8 cellular contexts compared by ENCODE assay signal in the genomic region with DNA sequence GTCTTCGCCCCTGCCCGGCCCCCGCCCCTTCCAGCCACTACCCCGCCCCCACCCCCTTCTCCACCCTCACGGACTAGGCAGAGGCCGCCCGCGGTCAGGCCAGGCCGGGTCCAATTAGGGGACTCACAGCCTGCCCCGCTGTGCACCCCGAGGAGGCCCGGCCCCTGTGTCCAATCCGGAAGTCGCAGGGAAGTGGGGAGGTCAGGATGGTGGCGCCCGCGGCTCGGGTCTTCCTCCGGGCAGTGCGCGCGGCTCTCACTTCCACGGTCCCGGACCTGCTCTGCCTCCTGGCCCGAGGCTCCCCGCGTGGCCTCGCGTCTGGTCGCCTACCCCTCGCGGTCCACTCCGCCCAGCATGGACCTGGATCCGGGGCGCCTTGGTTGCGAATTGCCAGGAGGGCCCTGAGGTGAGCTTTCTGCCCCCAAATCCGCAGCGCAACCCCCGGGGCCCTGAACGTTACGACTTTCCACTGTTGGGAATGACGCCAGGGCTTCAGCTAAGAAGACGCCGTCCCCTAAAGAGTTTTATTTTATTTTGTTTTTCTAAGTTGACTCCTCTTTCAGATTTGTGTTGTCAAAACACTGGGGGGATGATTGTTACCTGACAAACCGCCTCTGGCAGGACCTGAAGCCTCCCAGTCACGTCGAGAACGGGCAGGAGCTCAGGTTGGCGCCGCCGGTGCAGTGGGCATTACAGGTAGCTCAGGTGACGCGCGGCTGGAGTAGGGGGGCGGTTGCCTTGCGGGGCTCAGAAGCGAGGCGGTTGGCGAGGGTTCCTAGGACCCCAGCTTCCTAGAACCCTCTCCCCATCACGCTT. TPM values are rescaled to one million over a fixed set of nuclear protein-coding genes. Genes with fewer than 3 reads are reported as not detected.
DNase-seq lines count a peak whose midpoint lies in the region; ATAC-seq and TF ChIP-seq lines count a peak whose summit lies in the region.

No MANE protein-coding gene starts in this region.

- H3K36me3 Mint-ChIP-seq in chondrocyte (ENCODE audit: low read depth): peaks cover 5% of the 10 kb centered on the region

- no peaks in the 10 kb centered on the region for H3K9me3 Mint-ChIP-seq in chondrocyte (ENCODE audit: low read depth)

- peak; percentile 6 for ATAC-seq in lung (ENCODE audit: insufficient read depth, low FRiP score)
- no peak for ATAC-seq in HG02981 (IDR thresholded peaks at IDR 0.05; ENCODE audit: unreplicated experiment)

- H3K4me1 Mint-ChIP-seq in chondrocyte (ENCODE audit: low read depth): peaks cover 49% of the 10 kb centered on the region

- H3K27ac ChIP-seq in KMS-11 (peak overlapping the region; percentile 58; the same call in 1 of the 2 replicates), lung (ENCODE audit: low read depth in 1 of 2, low read length in 1 of 2) (peak overlapping the region in 1 of 2 donors; percentile 96)

- WGBS in lung, 2 donors: 3 to 4% methylated on average over 53 to 60 of the region's 60 CpGs

- H3K79me2 ChIP-seq in KMS-11 (ENCODE audit: insufficient read depth, low read depth): no peaks in the 10 kb centered on the region

- no peaks in the 10 kb centered on the region for H4K20me1 ChIP-seq in KMS-11 (ENCODE audit: insufficient read depth)

- H3K27me3 ChIP-seq in KMS-11 (ENCODE audit: insufficient read depth, low read depth) (no peaks in the 10 kb centered on the region), lung (ENCODE audit: control insufficient read depth, insufficient read depth) (peaks cover 27% of the 10 kb centered on the region)

- H3K9me3 ChIP-seq in lung (ENCODE audit: control insufficient read depth in 2 of 2, insufficient read depth in 1 of 2, low read length in 1 of 2): peaks cover 0 to 17% of the 10 kb centered on the region in 2 donors

- H3K4me2 ChIP-seq in KMS-11: peak overlapping the region; percentile 66; the same call in 1 of the 2 replicates

- no peak for TF ChIP-seq CTCF in KMS-11 (conservative IDR thresholded peaks at IDR 0.05; ENCODE audit: low read depth, low read length)
- TF ChIP-seq CTCF in chondrocyte (IDR thresholded peaks at IDR 0.05): no peak
- no peak for TF ChIP-seq CTCF in lung (IDR thresholded peaks at IDR 0.05; ENCODE audit: control extremely low read depth, extremely low read depth)

- H3K27me3 Mint-ChIP-seq in chondrocyte (ENCODE audit: low read depth): no peaks in the 10 kb centered on the region

- peak overlapping the region; percentile 77 for H3K27ac Mint-ChIP-seq in chondrocyte (ENCODE audit: unreplicated experiment)

- H3K4me1 ChIP-seq in KMS-11 (ENCODE audit: low read depth, poor library complexity, severe bottlenecking) (no peaks in the 10 kb centered on the region), lung (ENCODE audit: control insufficient read depth in 2 of 2, insufficient read depth in 2 of 2, low read length in 2 of 2) (peaks cover 3 to 16% of the 10 kb centered on the region in 2 donors)

- H3K4me3 Mint-ChIP-seq in chondrocyte (ENCODE audit: unreplicated experiment): peak overlapping the region; percentile 75

- H2AFZ ChIP-seq in KMS-11 (ENCODE audit: low read depth): peak overlapping the region; percentile 52

- in situ Hi-C loops in ACHN (cut with HindIII; ENCODE audit: low pct_ligation_motif_present, low pct_unique_long_range_greater_than_20kb, low sequenced_read_pairs): no loop called here

- DNase-seq in ACHN (peak; percentile 62), chondrocyte (ENCODE audit: low spot score) (no peak), lung (ENCODE audit: low spot score) (peak; percentile 71), HUDEP-2 (lab: John Stamatoyannopoulos, UW; ENCODE audit: unreplicated experiment in 76 of 76) (no peak), NCI-H1694 (lab: John Stamatoyannopoulos, UW) (no peak), DMS 273 (lab: John Stamatoyannopoulos, UW; ENCODE audit: unreplicated experiment) (no peak)

- no peak overlapping the region for H3K4me3 ChIP-seq in KMS-11 (IDR thresholded peaks at IDR 0.05; ENCODE audit: insufficient read depth, low read depth, low read length)
- H3K4me3 ChIP-seq in lung: peak overlapping the region; percentile 58

- H3K9ac ChIP-seq in KMS-11: peak overlapping the region; percentile 70

- H3K36me3 ChIP-seq in KMS-11 (ENCODE audit: insufficient read depth) (no peaks in the 10 kb centered on the region), lung (ENCODE audit: control insufficient read depth in 2 of 2, insufficient read depth in 2 of 2, low read length in 2 of 2) (no peaks in the 10 kb centered on the region)

RNA-seq across cellular contexts. Expression of a gene that starts 0.8 kb away (rescaled TPM):
- 9.1 to 11.5 TPM (median 9.2 TPM) in 3 replicates for total RNA-seq in chondrocyte
- 10 to 100 TPM; 60.8 to 64.5 TPM for total RNA-seq in lung
- 10 to 100 TPM; 11.5 to 30.0 TPM for polyA plus RNA-seq in lung

Comparison
In these comparisons a context has a peak if more than half of its experiments do, and no peak if none do; other contexts are left out.
1. DNase-seq: peak in ACHN (single experiment) and lung (single experiment); none in chondrocyte (single experiment), HUDEP-2 (0 of 76), NCI-H1694 (single experiment) and DMS 273 (single experiment).